15 cellular contexts compared by ENCODE assay signal in genomic region chr20:61037498-61037897, GRCh38.
DNase-seq lines count a peak whose midpoint lies in the region; ATAC-seq, FAIRE-seq and TF ChIP-seq lines count a peak whose summit lies in the region.
"Had no signal": no experiment of that assay in that cellular context is flagged by ENCODE, and none has a peak within 500 bp of the region (broad histone marks: within the 10 kb centered on the region; RNA-seq: fewer than 3 reads in every experiment).

No MANE protein-coding gene starts in this region.

- H3K27me3 ChIP-seq in RWPE2 (ENCODE audit: insufficient read depth, poor library complexity, severe bottlenecking) = peaks cover 61% of the 10 kb centered on the region
- H3K27me3 ChIP-seq: BLaER1 treated with 17β-estradiol and CSF1 and Interleukin-3, amounts not matched to agents 10 nM and 100 nM had no signal

- H3K4me3 ChIP-seq in RWPE2 (ENCODE audit: severe bottlenecking) (no peak overlapping the region), epithelial cell of esophagus (ENCODE audit: low read length) (no peak overlapping the region)
- H3K4me3 ChIP-seq: BLaER1 treated with 17β-estradiol and CSF1 and Interleukin-3, amounts not matched to agents 10 nM and 100 nM; GM12878 had no signal

- TF ChIP-seq CTCF in RWPE2 (IDR thresholded peaks at IDR 0.05; ENCODE audit: poor library complexity, severe bottlenecking) (no peak), epithelial cell of esophagus (IDR thresholded peaks at IDR 0.05; ENCODE audit: insufficient read depth, low read depth, low read length, missing control alignments) (no peak)

- peak; percentile 78 for FAIRE-seq in HTR-8/SVneo (lab: Jason Lieb, UNC)
- FAIRE-seq: GM12878, H1 had no signal

- H3K27ac ChIP-seq in RWPE2 (ENCODE audit: poor library complexity, severe bottlenecking) (no peak overlapping the region), substantia nigra (ENCODE audit: low read depth, low read length, poor library complexity, severe bottlenecking) (no peak overlapping the region)
- H3K27ac ChIP-seq: BLaER1 treated with 17β-estradiol and CSF1 and Interleukin-3, amounts not matched to agents 10 nM and 100 nM had no signal

- H3K4me1 ChIP-seq in RWPE2 (ENCODE audit: insufficient read depth, poor library complexity, severe bottlenecking) = peaks cover 4% of the 10 kb centered on the region
- H3K4me1 ChIP-seq: BLaER1 treated with 17β-estradiol and CSF1 and Interleukin-3, amounts not matched to agents 10 nM and 100 nM had no signal

- H3K36me3 ChIP-seq in RWPE2 (ENCODE audit: low read depth) = no peaks in the 10 kb centered on the region
- H3K36me3 ChIP-seq: BLaER1 treated with 17β-estradiol and CSF1 and Interleukin-3, amounts not matched to agents 10 nM and 100 nM had no signal

- H3K9me3 ChIP-seq in RWPE2 (ENCODE audit: severe bottlenecking) = no peaks in the 10 kb centered on the region

- peak; percentile 97 for ATAC-seq in RWPE2 (ENCODE audit: low read depth)
- ATAC-seq: CD8-positive, alpha-beta T cell; GM12878 had no signal

- DNase-seq in HTR-8/SVneo (ENCODE audit: insufficient read length, low spot score) = no peak
- DNase-seq in RWPE2 (ENCODE audit: low spot score) = no peak
- DNase-seq in epithelial cell of esophagus (ENCODE audit: low read depth) = peak; percentile 44
- DNase-seq in islet precursor cell = peak; percentile 8
- DNase-seq in stimulated activated naive CD4-positive, alpha-beta T cell (lab: John Stamatoyannopoulos, UW) = no peak
- no peak for DNase-seq in substantia nigra (lab: John Stamatoyannopoulos, UW)
- DNase-seq in NAMALWA (ENCODE audit: low spot score) = no peak
- DNase-seq: Calu3; CD8-positive, alpha-beta T cell; DMS79 treated with DMSO at 0.1 percent for 48 hours; GF-D8; H9 had no signal

Comparison
In these comparisons a context has a peak if more than half of its experiments do, and no peak if none do; other contexts are left out.
1. DNase-seq: peak in epithelial cell of esophagus (single experiment) and islet precursor cell (single experiment); none in HTR-8/SVneo (single experiment), RWPE2 (single experiment), stimulated activated naive CD4-positive, alpha-beta T cell (0 of 6), substantia nigra (0 of 49) and NAMALWA (single experiment).